In the genomic region with DNA sequence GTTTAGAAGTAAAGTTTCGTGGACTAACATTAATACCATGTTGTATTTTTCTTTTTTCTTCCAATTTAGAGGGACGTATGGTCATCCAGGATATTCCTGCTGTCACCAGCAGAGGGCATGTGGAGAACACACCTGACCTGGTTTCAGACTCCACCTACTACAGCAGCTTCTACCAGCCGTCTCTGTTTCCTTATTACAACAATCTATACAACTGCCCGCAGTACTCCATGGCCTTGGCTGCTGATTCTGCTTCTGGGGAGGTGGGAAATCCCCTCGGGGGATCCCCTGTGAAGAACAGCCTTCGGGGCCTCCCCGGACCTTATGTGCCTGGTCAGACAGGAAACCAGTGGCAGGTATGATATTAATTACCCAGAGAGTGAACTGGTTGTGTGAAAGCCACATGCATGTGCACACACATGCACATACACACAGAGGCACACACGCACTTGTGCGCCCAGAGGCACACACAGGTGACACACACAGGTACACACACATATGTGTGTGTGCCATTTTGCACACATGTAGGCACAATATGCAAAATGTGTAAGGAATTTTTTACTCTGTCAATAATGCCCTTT, we compare ENCODE assay signal across 8 cellular contexts. TPM values are rescaled to one million over a fixed set of nuclear protein-coding genes. Genes with fewer than 3 reads are reported as not detected.
DNase-seq lines count a peak whose midpoint lies in the region; ATAC-seq and TF ChIP-seq lines count a peak whose summit lies in the region.

No MANE protein-coding gene starts in this region.

- DNase-seq in GF-D8 (lab: John Stamatoyannopoulos, UW) (peak; percentile 8), RPMI7951 (ENCODE audit: low read depth) (peak; percentile 45), glomerular visceral epithelial cell (ENCODE audit: extremely low spot score) (peak; percentile 46), putamen (ENCODE audit: low spot score) (peak; percentile 6), coronary artery (ENCODE audit: low spot score) (no peak)
- peak; percentile 69 for DNase-seq in Jurkat, Clone E6-1 (ENCODE audit: low read depth, low spot score)
- peak; percentile 18 for DNase-seq in activated effector memory CD4-positive, alpha-beta T cell treated with Interleukin-2 at 50 U/mL for 16 hours

- no peak overlapping the region for H3K27ac ChIP-seq in coronary artery

- no peak for TF ChIP-seq CTCF in coronary artery (IDR thresholded peaks at IDR 0.05)

- peak; percentile 100 for ATAC-seq in GM21786 (IDR thresholded peaks at IDR 0.05; ENCODE audit: unreplicated experiment)

- H3K4me3 ChIP-seq in Jurkat, Clone E6-1 (ENCODE audit: low read length): peak overlapping the region; percentile 21
- H3K4me3 ChIP-seq in coronary artery: no peak overlapping the region

RNA-seq across cellular contexts. Expression of gene DMRT1, which starts 52.4 kb away (rescaled TPM):
- not detected for polyA plus RNA-seq in Jurkat, Clone E6-1 (2012; ENCODE audit: insufficient read depth, insufficient read length)
- not detected in 2 replicates for total RNA-seq in RPMI7951 (2014; rRNA removed; shearing (Covaris generic))
